13 cellular contexts compared by ENCODE assay signal in the genomic region with DNA sequence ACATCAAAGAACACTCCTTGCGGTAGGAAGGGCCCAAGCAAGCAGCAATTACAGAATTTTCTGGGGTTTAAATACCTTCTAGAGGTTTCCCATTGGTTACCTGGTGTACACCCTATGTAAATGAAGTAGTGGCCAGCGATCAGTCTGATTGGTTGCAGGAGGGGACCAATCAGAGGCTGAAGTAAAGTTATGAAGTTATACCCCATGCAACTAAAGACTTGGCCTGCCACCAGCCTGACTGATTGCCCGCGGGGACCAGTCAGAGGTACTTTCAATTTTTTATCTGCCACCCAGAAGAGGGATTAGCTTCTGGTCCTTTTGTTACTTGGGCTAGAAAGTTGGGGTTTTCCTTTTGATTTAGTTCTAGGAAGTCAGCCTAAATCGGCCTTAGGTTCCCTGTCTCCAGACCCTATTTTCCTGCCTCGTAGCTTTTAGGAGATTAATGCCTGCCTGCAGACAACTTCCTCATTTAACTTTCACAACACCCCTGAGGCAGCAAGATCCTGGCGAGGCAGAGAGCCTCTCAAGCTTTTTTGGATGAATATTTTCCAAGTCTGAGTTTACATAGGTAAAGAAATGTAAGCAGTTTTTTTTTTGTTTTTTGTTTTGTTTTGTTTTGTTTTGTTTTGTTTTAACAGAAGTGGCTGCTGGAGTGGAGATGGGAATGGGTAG. TPM values are rescaled to one million over a fixed set of nuclear protein-coding genes. Genes with fewer than 3 reads are reported as not detected.
DNase-seq lines count a peak whose midpoint lies in the region; ATAC-seq and TF ChIP-seq lines count a peak whose summit lies in the region.
"Had no signal": no experiment of that assay in that cellular context is flagged by ENCODE, and none has a peak within 500 bp of the region (broad histone marks: within the 10 kb centered on the region; RNA-seq: fewer than 3 reads in every experiment).

No MANE protein-coding gene starts in this region.

- H4K20me1 ChIP-seq in smooth muscle cell (ENCODE audit: low read depth), result peaks cover 3% of the 10 kb centered on the region

- H3K79me2 ChIP-seq in smooth muscle cell (ENCODE audit: low read depth), result peaks cover 34% of the 10 kb centered on the region

- CTCF ChIA-PET in activated naive CD4-positive, alpha-beta T cell treated with anti-CD3 and anti-CD28 coated beads for 36 hours (lab: Charles Lee), result interaction anchor here (0.8 kb wide), 2 partner anchors 97 to 196 kb away, joined by 3 read pairs; a partner anchor contains a TSS

- 94% methylated on average over 7 of the region's 7 CpGs for WGBS in smooth muscle cell (ENCODE audit: low lambda C conversion rate)

- H3K27me3 Mint-ChIP-seq in activated naive CD4-positive, alpha-beta T cell treated with anti-CD3 and anti-CD28 coated beads for 36 hours (ENCODE audit: low read depth), result no peaks in the 10 kb centered on the region

- H3K4me1 ChIP-seq in smooth muscle cell (ENCODE audit: low read depth), result peaks cover 17% of the 10 kb centered on the region
- H3K4me1 ChIP-seq: BE2C had no signal

- no peak overlapping the region for H3K4me3 ChIP-seq in smooth muscle cell

- peaks cover 6% of the 10 kb centered on the region for H3K36me3 Mint-ChIP-seq in activated naive CD4-positive, alpha-beta T cell treated with anti-CD3 and anti-CD28 coated beads for 36 hours (ENCODE audit: low read depth)

- H3K36me3 ChIP-seq in smooth muscle cell (ENCODE audit: low read depth), result no peaks in the 10 kb centered on the region
- H3K36me3 ChIP-seq: BE2C had no signal

- H2AFZ ChIP-seq in smooth muscle cell (ENCODE audit: low read depth), result no peak overlapping the region

- H3K9ac ChIP-seq in smooth muscle cell (ENCODE audit: low read depth), result no peak overlapping the region

- H3K4me1 Mint-ChIP-seq in activated naive CD4-positive, alpha-beta T cell treated with anti-CD3 and anti-CD28 coated beads for 36 hours (ENCODE audit: low read depth), result peaks cover 34% of the 10 kb centered on the region

- H3F3A ChIP-seq in smooth muscle cell (ENCODE audit: low read depth), result no peaks in the 10 kb centered on the region

- H3K27ac Mint-ChIP-seq in activated naive CD4-positive, alpha-beta T cell treated with anti-CD3 and anti-CD28 coated beads for 36 hours, result peak overlapping the region; percentile 22

- ATAC-seq in GM19395 (IDR thresholded peaks at IDR 0.05; ENCODE audit: unreplicated experiment), result no peak

- H3K27me3 ChIP-seq in smooth muscle cell (ENCODE audit: low read depth), result no peaks in the 10 kb centered on the region
- H3K27me3 ChIP-seq: BE2C had no signal

- H3K27ac ChIP-seq in epithelial cell of prostate (peak overlapping the region; percentile 94), smooth muscle cell (ENCODE audit: low read depth) (peak overlapping the region; percentile 98)

- no peaks in the 10 kb centered on the region for H3K9me3 ChIP-seq in smooth muscle cell (replicated peaks; ENCODE audit: low read depth)
- H3K9me3 ChIP-seq: BE2C had no signal

- no peak overlapping the region for H3K4me2 ChIP-seq in smooth muscle cell

- no peak overlapping the region for H3K4me3 Mint-ChIP-seq in activated naive CD4-positive, alpha-beta T cell treated with anti-CD3 and anti-CD28 coated beads for 36 hours

- intact Hi-C loops in activated naive CD4-positive, alpha-beta T cell treated with anti-CD3 and anti-CD28 coated beads for 36 hours (cut with micrococcal nuclease), result loop anchor here (5.0 kb wide), 3 partner anchors 532 to 1037 kb away; a partner anchor contains a TSS

- DNase-seq in activated naive CD4-positive, alpha-beta T cell treated with anti-CD3 and anti-CD28 coated beads for 36 hours, result no peak
- no peak for DNase-seq in activated naive CD4-positive, alpha-beta T cell (lab: John Stamatoyannopoulos, UW)
- peak; percentile 69 for DNase-seq in NCI-H226
- no peak for DNase-seq in epithelial cell of prostate (ENCODE audit: low read depth, low spot score)
- no peak for DNase-seq in smooth muscle cell (lab: John Stamatoyannopoulos, UW; ENCODE audit: unreplicated experiment)
- no peak for DNase-seq in mesenteric fat pad (ENCODE audit: low spot score)
- DNase-seq in COLO829 (ENCODE audit: low spot score), result no peak
- DNase-seq: activated CD4-positive, CD25-positive, alpha-beta regulatory T cell treated with anti-CD3 and anti-CD28 coated beads, Interleukin-2, amount 50 U/mL, for 72 hours; activated effector memory CD4-positive, alpha-beta T cell treated with anti-CD3 and anti-CD28 coated beads, Interleukin-2, amount 50 U/mL, for 16 hours; BE2C; NCI-H2081 had no signal

- no peak for TF ChIP-seq CTCF in smooth muscle cell (IDR thresholded peaks at IDR 0.05; ENCODE audit: borderline replicate concordance, insufficient read depth, poor library complexity, severe bottlenecking)

- no peaks in the 10 kb centered on the region for H3K9me3 Mint-ChIP-seq in activated naive CD4-positive, alpha-beta T cell treated with anti-CD3 and anti-CD28 coated beads for 36 hours

RNA-seq across cellular contexts. Expression of a gene that starts 1.5 kb away (rescaled TPM):
- total RNA-seq in activated naive CD4-positive, alpha-beta T cell treated with anti-CD3 and anti-CD28 coated beads for 36 hours, result 100 to 1,000 TPM; 112 to 115 TPM
- total RNA-seq in smooth muscle cell, result 109 and 112 TPM in 2 replicates
- 151 and 154 TPM in 2 replicates for polyA plus RNA-seq in smooth muscle cell
- 44.2 TPM for total RNA-seq in mesenteric fat pad

RNA-seq across cellular contexts. Expression of a gene that starts 32.4 kb away (rescaled TPM):
- total RNA-seq in activated naive CD4-positive, alpha-beta T cell treated with anti-CD3 and anti-CD28 coated beads for 36 hours, result not detected
- total RNA-seq in smooth muscle cell (201 and 323 TPM in 2 replicates), mesenteric fat pad (13.2 TPM)
- 796 and 874 TPM in 2 replicates for polyA plus RNA-seq in smooth muscle cell
- total RNA-seq: epithelial cell of proximal tubule had no signal

RNA-seq across cellular contexts. Expression of a gene that starts 59.5 kb away (rescaled TPM):
- 10 to 100 TPM; 14.4 to 15.2 TPM for total RNA-seq in activated naive CD4-positive, alpha-beta T cell treated with anti-CD3 and anti-CD28 coated beads for 36 hours
- total RNA-seq in smooth muscle cell (10.4 and 12.7 TPM in 2 replicates), mesenteric fat pad (12.0 TPM)
- 3.2 TPM in 2 replicates for polyA plus RNA-seq in smooth muscle cell

Comparison
In these comparisons a context has a peak if more than half of its experiments do, and no peak if none do; other contexts are left out.
1. RNA of a gene that starts 32.4 kb away (total RNA-seq): 201 to 323 TPM in smooth muscle cell; 13.2 TPM in mesenteric fat pad (single experiment) and not detected in activated naive CD4-positive, alpha-beta T cell treated with anti-CD3 and anti-CD28 coated beads for 36 hours; every median in the first group is over 10 times any median in the second.